In genomic region chr3:195802261-195802701, GRCh38 we compare ENCODE assay signal across 12 cellular contexts. TPM values are rescaled to one million over a fixed set of nuclear protein-coding genes. Genes with fewer than 3 reads are reported as not detected.
DNase-seq lines count a peak whose midpoint lies in the region; ATAC-seq and TF ChIP-seq lines count a peak whose summit lies in the region.
"Had no signal": no experiment of that assay in that cellular context is flagged by ENCODE, and none has a peak within 500 bp of the region (broad histone marks: within the 10 kb centered on the region; RNA-seq: fewer than 3 reads in every experiment).

No MANE protein-coding gene starts in this region.

- H3K27ac ChIP-seq in cardiac muscle cell (peak overlapping the region; percentile 64), right atrium auricular region (peak overlapping the region in 1 of 2 donors; percentile 11), upper lobe of right lung (no peak overlapping the region)

- ATAC-seq in activated T-helper 17 cell treated with anti-CD3 and anti-CD28 coated beads, Interleukin-2, amount 50 U/mL, for 72 hours (replicated peaks) = peak; percentile 82
- no peak for ATAC-seq in upper lobe of right lung
- no peak for ATAC-seq in GM18517 (IDR thresholded peaks at IDR 0.05; ENCODE audit: unreplicated experiment)

- H3K4me3 ChIP-seq in cardiac muscle cell = no peak overlapping the region
- peak overlapping the region in 1 of 2 donors; percentile 19 for H3K4me3 ChIP-seq in right atrium auricular region
- peak overlapping the region; percentile 4 for H3K4me3 ChIP-seq in upper lobe of right lung
- H3K4me3 ChIP-seq: mucosa of descending colon had no signal

- H3K27me3 Mint-ChIP-seq in activated T-helper 17 cell treated with anti-CD3 and anti-CD28 coated beads, Interleukin-2, amount 50 U/mL, for 72 hours = peaks cover 4% of the 10 kb centered on the region

- no peak for TF ChIP-seq CTCF in cardiac muscle cell (IDR thresholded peaks at IDR 0.05; ENCODE audit: low read depth, low read length)
- TF ChIP-seq CTCF in right atrium auricular region (IDR thresholded peaks at IDR 0.05) = no peak
- TF ChIP-seq CTCF in upper lobe of right lung (IDR thresholded peaks at IDR 0.05) = no peak

- H3K9me3 ChIP-seq in cardiac muscle cell (ENCODE audit: low read depth) (no peaks in the 10 kb centered on the region), right atrium auricular region (no peaks in the 10 kb centered on the region), upper lobe of right lung (no peaks in the 10 kb centered on the region)
- H3K9me3 ChIP-seq: mucosa of descending colon had no signal

- H3K27ac Mint-ChIP-seq in activated T-helper 17 cell treated with anti-CD3 and anti-CD28 coated beads, Interleukin-2, amount 50 U/mL, for 72 hours = peak overlapping the region; percentile 78

- intact Hi-C loops in upper lobe of right lung (cut with DNase I) = no loop called here

- no peaks in the 10 kb centered on the region for H3K36me3 Mint-ChIP-seq in activated T-helper 17 cell treated with anti-CD3 and anti-CD28 coated beads, Interleukin-2, amount 50 U/mL, for 72 hours (ENCODE audit: low read depth)

- DNase-seq in cardiac muscle cell (ENCODE audit: low read depth in 1 of 2, low spot score in 1 of 2) (no peak), right atrium auricular region (ENCODE audit: low spot score) (no peak), myocyte (ENCODE audit: low read depth) (peak; percentile 37), upper lobe of right lung (no peak), HuH-7 (ENCODE audit: low spot score) (no peak), NCI-H69 (lab: John Stamatoyannopoulos, UW) (no peak)
- DNase-seq: activated CD4-positive, CD25-positive, alpha-beta regulatory T cell; NCI-H2107 had no signal

- no peaks in the 10 kb centered on the region for H3K9me3 Mint-ChIP-seq in activated T-helper 17 cell treated with anti-CD3 and anti-CD28 coated beads, Interleukin-2, amount 50 U/mL, for 72 hours

- H3K4me1 ChIP-seq in cardiac muscle cell (ENCODE audit: low read depth) (peaks cover 23% of the 10 kb centered on the region), right atrium auricular region (peaks cover 0 to 29% of the 10 kb centered on the region in 2 donors), upper lobe of right lung (peaks cover 16% of the 10 kb centered on the region)

- peaks cover 49% of the 10 kb centered on the region for H3K4me1 Mint-ChIP-seq in activated T-helper 17 cell treated with anti-CD3 and anti-CD28 coated beads, Interleukin-2, amount 50 U/mL, for 72 hours

- H3K27me3 ChIP-seq in cardiac muscle cell (no peaks in the 10 kb centered on the region), right atrium auricular region (no peaks in the 10 kb centered on the region), upper lobe of right lung (peaks cover 5% of the 10 kb centered on the region)

- H3K36me3 ChIP-seq in cardiac muscle cell (no peaks in the 10 kb centered on the region), right atrium auricular region (no peaks in the 10 kb centered on the region), upper lobe of right lung (no peaks in the 10 kb centered on the region)

- peak overlapping the region; percentile 66 for H3K4me3 Mint-ChIP-seq in activated T-helper 17 cell treated with anti-CD3 and anti-CD28 coated beads, Interleukin-2, amount 50 U/mL, for 72 hours

RNA-seq across cellular contexts. Expression of gene MUC4, which starts 9.4 kb away (rescaled TPM):
- total RNA-seq in cardiac muscle cell = not detected in 2 replicates
- 0.16 and 0.25 TPM in 2 replicates for polyA plus RNA-seq in cardiac muscle cell
- under 1 TPM in 1 of 2 donors, not detected in 1; 0.12 TPM for total RNA-seq in right atrium auricular region
- 1 to 10 TPM; 2.4 to 3.1 TPM for total RNA-seq in activated T-helper 17 cell treated with anti-CD3 and anti-CD28 coated beads, Interleukin-2, amount 50 U/mL, for 72 hours
- total RNA-seq in myocyte = not detected in 2 replicates
- 0.11 TPM for polyA plus RNA-seq in myocyte (2012)
- 1.1 TPM for total RNA-seq in upper lobe of right lung
- total RNA-seq: endothelial cell of umbilical vein had no signal
